1 cellular context compared by ENCODE assay signal in genomic region chr11:89327885-89328284, GRCh38.
TF ChIP-seq lines count a peak whose summit lies in the region.

No MANE protein-coding gene starts in this region.

TF ChIP-seq in H1, 55 proteins besides CTCF, POLR2A, EP300 and RAD21 (continued from another document):
- TF ChIP-seq CHD7 (IDR thresholded peaks at IDR 0.05; ENCODE audit: insufficient replicate concordance, low read length) (no peak), MAFK (IDR thresholded peaks at IDR 0.05; ENCODE audit: low read depth, low read length) (no peak), POU5F1 (IDR thresholded peaks at IDR 0.05; ENCODE audit: low read depth, low read length) (no peak), HDAC2 (IDR thresholded peaks at IDR 0.05; ENCODE audit: borderline replicate concordance in 1 of 2, low read depth in 2 of 2, low read length in 2 of 2) (no peak), YY1 (IDR thresholded peaks at IDR 0.05; ENCODE audit: low read depth, low read length) (no peak), SAP30 (IDR thresholded peaks at IDR 0.05; ENCODE audit: insufficient read depth, insufficient replicate concordance, low read length) (no peak), RFX5 (IDR thresholded peaks at IDR 0.05; ENCODE audit: borderline replicate concordance, low read depth, low read length) (no peak), FOSL1 (IDR thresholded peaks at IDR 0.05; ENCODE audit: insufficient read depth, low read depth, low read length) (no peak), POLR2AphosphoS5 (IDR thresholded peaks at IDR 0.05; ENCODE audit: low read depth, low read length) (no peak), CBX8 (IDR thresholded peaks at IDR 0.05; ENCODE audit: borderline replicate concordance, low read depth, low read length) (no peak), CHD2 (IDR thresholded peaks at IDR 0.05; ENCODE audit: low read length) (no peak), NANOG (IDR thresholded peaks at IDR 0.05; ENCODE audit: insufficient read depth, low read depth, low read length, poor library complexity, severe bottlenecking) (no peak), ATF2 (IDR thresholded peaks at IDR 0.05; ENCODE audit: low read length) (no peak), SIX5 (IDR thresholded peaks at IDR 0.05; ENCODE audit: low read depth, low read length) (no peak), GABPA (IDR thresholded peaks at IDR 0.05; ENCODE audit: borderline replicate concordance, insufficient read depth, low read length) (no peak), PHF8 (conservative IDR thresholded peaks at IDR 0.05; ENCODE audit: low read depth, low read length) (no peak), RXRA (IDR thresholded peaks at IDR 0.05; ENCODE audit: insufficient read depth, low read depth, low read length) (no peak), TCF12 (IDR thresholded peaks at IDR 0.05; ENCODE audit: low read depth, low read length) (no peak)
